In the genomic region with DNA sequence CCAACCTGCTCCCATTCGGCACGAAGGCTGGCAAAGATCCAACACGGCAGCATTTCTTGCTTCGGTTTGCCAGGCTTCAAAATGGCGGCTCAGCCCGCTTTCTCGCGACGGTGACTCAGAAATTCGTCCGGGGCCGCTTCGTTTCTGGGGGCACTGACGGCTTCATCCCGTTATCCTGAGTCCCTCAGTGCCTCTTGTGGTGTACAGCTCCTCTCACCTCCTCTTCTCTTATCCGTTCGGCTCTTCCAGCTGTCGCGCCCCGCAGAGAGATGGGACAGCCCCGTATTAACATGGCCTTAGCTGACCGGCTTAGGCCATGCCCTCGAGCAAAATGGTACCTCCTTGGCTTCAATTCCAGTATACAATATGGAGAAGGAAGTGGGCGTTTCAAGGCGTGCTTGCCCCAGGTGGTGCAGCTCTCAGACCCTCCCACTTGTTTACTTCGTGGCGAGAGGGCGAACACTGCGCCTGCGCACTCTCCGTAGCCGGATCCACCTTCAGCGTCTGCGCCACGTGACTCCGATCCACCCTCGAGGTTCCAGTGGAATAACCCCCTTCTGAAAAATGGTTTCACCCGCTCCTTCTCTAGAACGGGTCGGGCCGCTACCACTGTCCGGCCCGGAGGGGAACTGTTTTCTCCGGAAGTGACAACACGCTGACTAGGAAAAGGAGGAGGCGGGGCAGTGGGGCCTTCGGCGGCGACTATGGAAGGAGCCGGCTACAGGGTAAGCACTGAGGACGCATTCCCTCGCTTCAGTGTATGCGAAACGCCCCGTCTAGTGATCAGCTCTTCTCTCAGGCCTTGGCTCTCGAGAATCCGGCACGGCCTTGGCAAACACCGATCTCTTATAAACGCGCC, we compare ENCODE assay signal across 8 cellular contexts. TPM values are rescaled to one million over a fixed set of nuclear protein-coding genes. Genes with fewer than 3 reads are reported as not detected.
DNase-seq lines count a peak whose midpoint lies in the region; ATAC-seq and TF ChIP-seq lines count a peak whose summit lies in the region.

A gene (minus strand): TSS at position 336 of the 859 bp plus-strand sequence. CDS start 4,060 bp downstream, outside the sequence.
A gene (plus strand): TSS at position 683 of the 859 bp plus-strand sequence. CDS start 22 bp downstream, at position 705.

- ATAC-seq in GM19372 (IDR thresholded peaks at IDR 0.05; ENCODE audit: low read depth, unreplicated experiment) (peak; percentile 52), HG03521 (IDR thresholded peaks at IDR 0.05; ENCODE audit: unreplicated experiment) (peak; percentile 52), left colon (peak; percentile 75)

- H3K27ac ChIP-seq in C4-2B: peak within 1 kb of the TSS; percentile 99

- DNase-seq in NCI-H748 (lab: John Stamatoyannopoulos, UW; ENCODE audit: unreplicated experiment): peak; percentile 100
- peak; percentile 96 for DNase-seq in activated CD4-positive, alpha-beta T cell treated with anti-CD3 and anti-CD28 coated beads, Interleukin-2, amount 50 U/mL, for 1 hour
- DNase-seq in cortex of kidney (lab: John Stamatoyannopoulos, UW): peak; percentile 80
- DNase-seq in left colon: peak; percentile 99 to 100
- peak; percentile 99 for DNase-seq in stimulated activated CD4-positive, alpha-beta T cell treated with anti-CD3 and anti-CD28 coated beads, Interleukin-1b, Interleukin-23, amount 100 ng/mL, for 48 hours

- no peak for TF ChIP-seq CTCF in C4-2B (conservative IDR thresholded peaks at IDR 0.05)

- intact Hi-C loops in left colon (cut with DNase I, micrococcal nuclease): no loop called here

RNA-seq across cellular contexts. Expression of the first gene that starts in this region (rescaled TPM):
- 10 to 100 TPM; 30.3 to 43.3 TPM for total RNA-seq in left colon

RNA-seq across cellular contexts. Expression of the second gene that starts in this region (rescaled TPM):
- 10 to 100 TPM; 32.8 to 36.4 TPM for total RNA-seq in left colon

Comparison
In these comparisons a context has a peak if more than half of its experiments do, and no peak if none do; other contexts are left out.
1. Peak in every context shown above with its lines: DNase-seq, ATAC-seq and H3K27ac ChIP-seq.